29 cellular contexts compared by ENCODE assay signal in the genomic region with DNA sequence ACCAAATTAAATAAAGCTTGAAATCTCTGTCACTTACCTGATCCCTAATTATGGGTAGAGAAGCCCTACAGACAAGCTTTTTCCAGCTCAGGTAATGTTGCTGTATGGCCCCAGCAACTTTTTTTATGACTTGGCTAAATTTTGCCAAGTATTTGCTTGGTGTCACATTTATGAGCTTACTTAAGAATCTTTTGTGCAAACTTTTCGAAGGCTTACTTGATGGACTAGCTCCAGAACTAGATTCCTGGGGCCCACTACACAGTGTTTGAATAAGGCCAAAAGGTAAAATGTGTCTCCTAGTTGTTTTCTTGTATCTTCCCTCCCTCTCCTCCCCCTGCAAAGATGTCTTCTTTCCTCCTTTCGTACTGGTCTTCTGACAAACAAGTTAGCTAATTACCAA.
"Had no signal": no experiment of that assay in that cellular context is flagged by ENCODE, and none has a peak within 500 bp of the region (broad histone marks: within the 10 kb centered on the region; RNA-seq: fewer than 3 reads in every experiment).

No MANE protein-coding gene starts in this region.

- H3K27ac ChIP-seq: adrenal gland, ascending aorta, breast epithelium, cardiac muscle cell, colonic mucosa, epithelial cell of prostate, esophagus squamous epithelium, gastroesophageal sphincter had no signal

- H3K4me1 ChIP-seq: adrenal gland, ascending aorta, breast epithelium, colonic mucosa had no signal

- H3K27me3 ChIP-seq: adrenal gland, ascending aorta, breast epithelium, cardiac muscle cell, colonic mucosa, esophagus squamous epithelium, gastroesophageal sphincter had no signal

- H3K4me3 ChIP-seq: adrenal gland, ascending aorta, breast epithelium, cardiac muscle cell, colonic mucosa, esophagus squamous epithelium, gastroesophageal sphincter had no signal

- ATAC-seq: activated CD4-positive, alpha-beta T cell treated with anti-CD3 and anti-CD28 coated beads for 36 hours; activated CD8-positive, alpha-beta memory T cell treated with anti-CD3 and anti-CD28 coated beads, Interleukin-2, amount 10 ng/mL, durations not matched to agents 7 days and 5 days; activated CD8-positive, alpha-beta T cell treated with anti-CD3 and anti-CD28 coated beads, Interleukin-2, amount 10 ng/mL, durations not matched to agents 7 days and 5 days; activated naive CD8-positive, alpha-beta T cell treated with anti-CD3 and anti-CD28 coated beads, Interleukin-2, amount 50 U/mL, for 24 hours; gastroesophageal sphincter; T-helper 17 cell had no signal

- H3K9me3 ChIP-seq: adrenal gland, ascending aorta, breast epithelium, colonic mucosa, esophagus squamous epithelium, gastroesophageal sphincter had no signal

- H3K36me3 ChIP-seq: adrenal gland, ascending aorta, breast epithelium, cardiac muscle cell, colonic mucosa, esophagus squamous epithelium, gastroesophageal sphincter had no signal

- DNase-seq: activated CD4-positive, alpha-beta memory T cell treated with anti-CD3 and anti-CD28 coated beads for 36 hours; activated CD4-positive, alpha-beta T cell treated with anti-CD3 and anti-CD28 coated beads for 36 hours; activated CD4-positive, alpha-beta T cell treated with anti-CD3 and anti-CD28 coated beads, Interleukin-2, amount 10 ng/mL, durations not matched to agents 24 days and 14 days; activated CD4-positive, CD25-positive, alpha-beta regulatory T cell; activated CD4-positive, CD25-positive, alpha-beta regulatory T cell treated with anti-CD3 and anti-CD28 coated beads, Interleukin-2, amount 50 U/mL, for 72 hours; activated CD8-positive, alpha-beta memory T cell treated with anti-CD3 and anti-CD28 coated beads, Interleukin-2, amount 10 ng/mL, durations not matched to agents 7 days and 5 days; activated CD8-positive, alpha-beta memory T cell treated with anti-CD3 and anti-CD28 coated beads, Interleukin-2, amount 50 U/mL, for 4 hours; activated CD8-positive, alpha-beta T cell treated with anti-CD3 and anti-CD28 coated beads, Interleukin-2, amount 10 ng/mL, durations not matched to agents 7 days and 5 days; activated effector memory CD4-positive, alpha-beta T cell treated with anti-CD3 and anti-CD28 coated beads, Interleukin-2, amount 50 U/mL, for 16 hours; activated naive CD4-positive, alpha-beta T cell treated with anti-CD3 and anti-CD28 coated beads for 36 hours; activated naive CD8-positive, alpha-beta T cell treated with anti-CD3 and anti-CD28 coated beads for 36 hours; activated naive CD8-positive, alpha-beta T cell treated with anti-CD3 and anti-CD28 coated beads, Interleukin-2, amount 50 U/mL, for 24 hours; activated T-cell treated with anti-CD3 and anti-CD28 coated beads, Interleukin-2, amount 50 U/mL, for 1 hour; activated T-cell treated with anti-CD3 and anti-CD28 coated beads, Interleukin-2, amount 50 U/mL, for 48 hours; adrenal gland; central memory CD4-positive, alpha-beta T cell; cerebellar nuclear complex; colonic mucosa; effector CD8-positive, alpha-beta T cell; esophagus squamous epithelium; foreskin melanocyte; T-helper 1 cell; T-helper 17 cell; T1000 had no signal
